In genomic region chr20:48020696-48021095, GRCh38 we compare ENCODE assay signal across 6 cellular contexts.
DNase-seq lines count a peak whose midpoint lies in the region; ATAC-seq, FAIRE-seq and TF ChIP-seq lines count a peak whose summit lies in the region.
"Not testable (repeated sequence)": the region's sequence is repeated elsewhere in the genome, so short reads cannot be mapped to it uniquely, and the experiment has no call there.

No MANE protein-coding gene starts in this region.

- peak overlapping the region; percentile 88 for H3K27ac Mint-ChIP-seq in neural progenitor cell
- H3K27ac Mint-ChIP-seq in osteocyte (ENCODE audit: unreplicated experiment), result not testable (repeated sequence)

- H3K27me3 Mint-ChIP-seq in neural progenitor cell (ENCODE audit: insufficient read depth, low read depth), result not testable (repeated sequence)
- H3K27me3 Mint-ChIP-seq in osteocyte (ENCODE audit: unreplicated experiment), result peaks cover 34% of the 10 kb centered on the region

- peak overlapping the region; percentile 46 for H3K4me3 Mint-ChIP-seq in neural progenitor cell
- H3K4me3 Mint-ChIP-seq in osteocyte (ENCODE audit: unreplicated experiment), result not testable (repeated sequence)

- not testable (repeated sequence) for TF ChIP-seq CTCF in MM.1S (IDR thresholded peaks at IDR 0.05; ENCODE audit: low read length); bronchial epithelial cell (IDR thresholded peaks at IDR 0.05; ENCODE audit: insufficient read depth, low read length, severe bottlenecking); HepG2 (CRISPR knock-in tag; IDR thresholded peaks at IDR 0.05); neural progenitor cell (IDR thresholded peaks at IDR 0.05); osteocyte (IDR thresholded peaks at IDR 0.05)

- BruUV-seq in HepG2 (replicated peaks; lab: Mats Ljungman, UMichigan), result not testable (repeated sequence)

- TF ChIP-seq EP300 in HepG2 (IDR thresholded peaks at IDR 0.05; ENCODE audit: low read depth in 2 of 2, low read length in 2 of 2); HepG2 (CRISPR knock-in tag; IDR thresholded peaks at IDR 0.05; ENCODE audit: borderline replicate concordance): not testable (repeated sequence)

- H3F3A ChIP-seq in MM.1S (ENCODE audit: insufficient read depth, low read length); neural progenitor cell (ENCODE audit: low read depth): not testable (repeated sequence)

- TF ChIP-seq RAD21 in HepG2 (CRISPR knock-in tag; IDR thresholded peaks at IDR 0.05), result not testable (repeated sequence)

- not testable (repeated sequence) for H3K79me2 ChIP-seq in MM.1S (ENCODE audit: low read length); HepG2 (ENCODE audit: insufficient read depth, low read length); neural progenitor cell (ENCODE audit: low read depth)

- in situ Hi-C loops in HepG2 (cut with HindIII; ENCODE audit: extremely low pct_ligation_motif_present, low pct_unique_long_range_greater_than_20kb), result not testable (repeated sequence)

- H3K36me3 Mint-ChIP-seq in neural progenitor cell; osteocyte (ENCODE audit: unreplicated experiment): not testable (repeated sequence)

- H2AFZ ChIP-seq in MM.1S (ENCODE audit: low read length); HepG2 (ENCODE audit: low read length); neural progenitor cell (replicated peaks): not testable (repeated sequence)

- intact Hi-C loops in HepG2 (cut with micrococcal nuclease; ENCODE audit: unreplicated experiment), result not testable (repeated sequence)

- CTCF ChIA-PET in HepG2 (lab: Yijun Ruan, JAX; ENCODE audit: low intra/inter-chr PET ratio, low total read pairs), result not testable (repeated sequence)

- not testable (repeated sequence) for H3K27me3 ChIP-seq in MM.1S (replicated peaks; ENCODE audit: insufficient read depth, low read length); bronchial epithelial cell (ENCODE audit: control insufficient read depth, insufficient read depth, low read length); neural progenitor cell
- H3K27me3 ChIP-seq in HepG2 (ENCODE audit: control insufficient read depth in 1 of 2, insufficient read depth in 2 of 2, low read length in 2 of 2), result peaks cover 0 to 19% of the 10 kb centered on the region in 2 experiments; a peak in 2 of 5 replicates

- peaks cover 16% of the 10 kb centered on the region for H3K4me1 ChIP-seq in MM.1S (ENCODE audit: low read length)
- H3K4me1 ChIP-seq in HepG2 (ENCODE audit: insufficient read depth, low read length); neural progenitor cell: not testable (repeated sequence)

- 20% methylated on average over 6 of the region's 6 CpGs for WGBS in HepG2 (ENCODE audit: low lambda C conversion rate)

- H3K9ac ChIP-seq in MM.1S (ENCODE audit: low read length); HepG2 (ENCODE audit: insufficient read depth, low read depth, low read length); neural progenitor cell: not testable (repeated sequence)

- not testable (repeated sequence) for ATAC-seq in HepG2

- H4K20me1 ChIP-seq in MM.1S (ENCODE audit: insufficient read depth, low read length); HepG2 (ENCODE audit: insufficient read depth, low read length); neural progenitor cell (ENCODE audit: low read depth): not testable (repeated sequence)

- TF ChIP-seq POLR2A in HepG2 (IDR thresholded peaks at IDR 0.05; ENCODE audit: insufficient read depth in 1 of 2, low read depth in 2 of 2, low read length in 2 of 2), result not testable (repeated sequence)

- not testable (repeated sequence) for H3K27ac ChIP-seq in MM.1S (ENCODE audit: low read length); HepG2 (ENCODE audit: extremely low read length, insufficient read depth, low read length); neural progenitor cell

- not testable (repeated sequence) for H3K36me3 ChIP-seq in MM.1S (replicated peaks; ENCODE audit: insufficient read depth, low read length); bronchial epithelial cell (ENCODE audit: control insufficient read depth, insufficient read depth, low read length); HepG2 (replicated peaks in 1 of 2; ENCODE audit: control insufficient read depth in 1 of 2, insufficient read depth in 2 of 2, low read length in 2 of 2); neural progenitor cell

- DNase-seq in MM.1S (peak; percentile 49), RPMI8226 (peak; percentile 39), osteocyte (ENCODE audit: extremely low spot score, unreplicated experiment) (peak; percentile 67)
- not testable (repeated sequence) for DNase-seq in bronchial epithelial cell (ENCODE audit: low read depth); HepG2 (ENCODE audit: low spot score); neural progenitor cell (ENCODE audit: low spot score)

- H3K4me1 Mint-ChIP-seq in neural progenitor cell, result peaks cover 25% of the 10 kb centered on the region
- peaks cover 46% of the 10 kb centered on the region for H3K4me1 Mint-ChIP-seq in osteocyte (ENCODE audit: unreplicated experiment)

- peak; percentile 18 for FAIRE-seq in bronchial epithelial cell (lab: Jason Lieb, UNC)
- peak; percentile 75 for FAIRE-seq in HepG2 (lab: Jason Lieb, UNC)

- not testable (repeated sequence) for H3K9me3 ChIP-seq in MM.1S (replicated peaks; ENCODE audit: insufficient read depth, low read length); HepG2 (ENCODE audit: low read length); neural progenitor cell (ENCODE audit: low read depth)

- H3K9me3 Mint-ChIP-seq in neural progenitor cell (peaks cover 16% of the 10 kb centered on the region), osteocyte (ENCODE audit: unreplicated experiment) (peaks cover 13% of the 10 kb centered on the region)

- H3K4me2 ChIP-seq in MM.1S (ENCODE audit: low read depth, low read length); HepG2 (ENCODE audit: low read depth, low read length); neural progenitor cell: not testable (repeated sequence)

- H3K4me3 ChIP-seq in MM.1S (ENCODE audit: low read length); bronchial epithelial cell (ENCODE audit: low read depth, low read length); HepG2 (replicated peaks in 1 of 3; ENCODE audit: insufficient read depth in 1 of 3, low read depth in 2 of 3, low read length in 3 of 3); neural progenitor cell: not testable (repeated sequence)

- not testable (repeated sequence) for H3K9me2 ChIP-seq in MM.1S (replicated peaks; ENCODE audit: insufficient read depth, low read length)

- POLR2A ChIA-PET in HepG2 (lab: Yijun Ruan, JAX), result not testable (repeated sequence)

TF ChIP-seq in HepG2, 621 proteins besides CTCF, POLR2A, EP300 and RAD21:
- TF ChIP-seq TRIM24 (CRISPR knock-in tag; IDR thresholded peaks at IDR 0.05) (0 out of 2 replicates have a peak, but pooled peaks have one; percentile 17), HNF4A (CRISPR knock-in tag; IDR thresholded peaks at IDR 0.05) (0 out of 2 replicates have a peak, but pooled peaks have one; percentile 7), ZNF263 (CRISPR knock-in tag; IDR thresholded peaks at IDR 0.05) (peak; percentile 45; the same call in 1 of the 2 replicates)
- TF ChIP-seq, protein P1, sequence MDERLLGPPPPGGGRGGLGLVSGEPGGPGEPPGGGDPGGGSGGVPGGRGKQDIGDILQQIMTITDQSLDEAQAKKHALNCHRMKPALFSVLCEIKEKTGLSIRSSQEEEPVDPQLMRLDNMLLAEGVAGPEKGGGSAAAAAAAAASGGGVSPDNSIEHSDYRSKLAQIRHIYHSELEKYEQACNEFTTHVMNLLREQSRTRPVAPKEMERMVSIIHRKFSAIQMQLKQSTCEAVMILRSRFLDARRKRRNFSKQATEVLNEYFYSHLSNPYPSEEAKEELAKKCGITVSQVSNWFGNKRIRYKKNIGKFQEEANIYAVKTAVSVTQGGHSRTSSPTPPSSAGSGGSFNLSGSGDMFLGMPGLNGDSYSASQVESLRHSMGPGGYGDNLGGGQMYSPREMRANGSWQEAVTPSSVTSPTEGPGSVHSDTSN (CRISPR knock-in tag; IDR thresholded peaks at IDR 0.05), result 0 out of 2 replicates have a peak, but pooled peaks have one; percentile 40
TF ChIP-seq in HepG2: peak in this region for 4; not testable (repeated sequence) for 617.
